In genomic region chr4:16890651-16891050, GRCh38 we compare ENCODE assay signal across 19 cellular contexts. TPM values are rescaled to one million over a fixed set of nuclear protein-coding genes. Genes with fewer than 3 reads are reported as not detected.
DNase-seq lines count a peak whose midpoint lies in the region; ATAC-seq and TF ChIP-seq lines count a peak whose summit lies in the region.
"Had no signal": no experiment of that assay in that cellular context is flagged by ENCODE, and none has a peak within 500 bp of the region (broad histone marks: within the 10 kb centered on the region; RNA-seq: fewer than 3 reads in every experiment).

No MANE protein-coding gene starts in this region.

- intact Hi-C loops in heart left ventricle (cut with DNase I) (loop anchor here in 1 of 10 donors (10.0 kb wide), 1 partner anchor 66 kb away; no protein-coding TSS in a partner anchor), cardiac septum (cut with DNase I) (loop anchor here (5.0 kb wide), 1 partner anchor 33 kb away; no protein-coding TSS in a partner anchor), aorta (cut with DNase I) (no loop called here)

- H3K27ac ChIP-seq in heart left ventricle, result peak overlapping the region in 11 of 12 donors; percentile 15 to 87 (median 79)
- peak overlapping the region; percentile 25 to 74 for H3K27ac ChIP-seq in right atrium auricular region
- H3K27ac ChIP-seq in aorta (ENCODE audit: low read depth in 1 of 2, low read length in 2 of 2), result no peak overlapping the region

- peaks cover 38% of the 10 kb centered on the region for H3K4me1 Mint-ChIP-seq in stimulated activated naive CD8-positive, alpha-beta T cell treated with anti-CD3 and anti-CD28 coated beads, Interleukin-15, amount 100 ng/mL, for 72 hours

- H2AFZ ChIP-seq in Loucy (ENCODE audit: low read length), result no peak overlapping the region

- H3K36me3 ChIP-seq in heart left ventricle (peaks cover 0 to 25% (median 5%) of the 10 kb centered on the region in 9 donors), Loucy (ENCODE audit: insufficient read depth, low read length) (no peaks in the 10 kb centered on the region), right atrium auricular region (peaks cover 8% of the 10 kb centered on the region), BE2C (0 out of 2 replicates have a peak, but pooled peaks cover 6% of the 10 kb centered on the region), aorta (ENCODE audit: control insufficient read depth in 1 of 2, insufficient read depth in 2 of 2, low read length in 1 of 2) (no peaks in the 10 kb centered on the region)
- H3K36me3 ChIP-seq: adrenal gland, left lung, thoracic aorta had no signal

- no peaks in the 10 kb centered on the region for H3F3A ChIP-seq in Loucy (ENCODE audit: low read depth)

- H3K27me3 ChIP-seq in heart left ventricle, result no peaks in the 10 kb centered on the region
- H3K27me3 ChIP-seq in Loucy (ENCODE audit: insufficient read depth, low read length, poor library complexity, severe bottlenecking), result no peaks in the 10 kb centered on the region
- H3K27me3 ChIP-seq in right atrium auricular region, result peaks cover 0 to 3% of the 10 kb centered on the region in 2 donors
- no peaks in the 10 kb centered on the region for H3K27me3 ChIP-seq in BE2C
- no peaks in the 10 kb centered on the region for H3K27me3 ChIP-seq in aorta (ENCODE audit: control insufficient read depth in 1 of 2, insufficient read depth in 2 of 2, low read length in 1 of 2)
- H3K27me3 ChIP-seq: adrenal gland, dorsolateral prefrontal cortex had no signal

- H3K4me1 ChIP-seq in heart left ventricle, result peaks cover 0 to 43% (median 12%) of the 10 kb centered on the region in 12 donors
- H3K4me1 ChIP-seq in Loucy (ENCODE audit: insufficient read depth, low read length, poor library complexity, severe bottlenecking), result peaks cover 5% of the 10 kb centered on the region
- peaks cover 0 to 3% of the 10 kb centered on the region in 2 donors for H3K4me1 ChIP-seq in right atrium auricular region
- H3K4me1 ChIP-seq in BE2C, result peaks cover 2% of the 10 kb centered on the region; the same call in 1 of the 2 replicates
- H3K4me1 ChIP-seq in aorta (ENCODE audit: control insufficient read depth in 1 of 2, insufficient read depth in 2 of 2, low read length in 2 of 2), result no peaks in the 10 kb centered on the region
- H3K4me1 ChIP-seq: adrenal gland had no signal

- H3K9me3 ChIP-seq in heart left ventricle, result no peaks in the 10 kb centered on the region
- no peaks in the 10 kb centered on the region for H3K9me3 ChIP-seq in Loucy (ENCODE audit: insufficient read depth, low read depth, low read length)
- no peaks in the 10 kb centered on the region for H3K9me3 ChIP-seq in right atrium auricular region
- H3K9me3 ChIP-seq in BE2C, result no peaks in the 10 kb centered on the region
- no peaks in the 10 kb centered on the region for H3K9me3 ChIP-seq in aorta (ENCODE audit: control insufficient read depth, low read length)
- H3K9me3 ChIP-seq: adrenal gland, left lung, thoracic aorta had no signal

- no peaks in the 10 kb centered on the region for H3K9me2 ChIP-seq in Loucy (replicated peaks; ENCODE audit: low read depth, low read length)

- H4K20me1 ChIP-seq in Loucy (ENCODE audit: insufficient read depth, low read length, poor library complexity, severe bottlenecking), result no peaks in the 10 kb centered on the region

- ATAC-seq in heart left ventricle (peak in 3 of 4 donors; percentile 24 to 72 (median 31)), aorta (ENCODE audit: low FRiP score) (no peak)
- ATAC-seq in stimulated activated naive CD8-positive, alpha-beta T cell treated with anti-CD3 and anti-CD28 coated beads, Interleukin-15, amount 100 ng/mL, for 72 hours, result peak; percentile 46
- ATAC-seq: left lung had no signal

- 68 to 91% (median 69%) methylated on average over 2 of the region's 2 CpGs for WGBS in heart left ventricle, 4 donors
- 94 to 97% methylated on average over 2 of the region's 2 CpGs for WGBS in aorta, 2 donors

- DNase-seq in heart left ventricle, result no peak
- DNase-seq in cardiac septum (ENCODE audit: low spot score), result no peak
- no peak for DNase-seq in right atrium auricular region (ENCODE audit: low spot score)
- no peak for DNase-seq in stimulated activated naive CD8-positive, alpha-beta T cell treated with anti-CD3 and anti-CD28 coated beads, Interleukin-15, amount 100 ng/mL, for 72 hours
- DNase-seq in cerebellum (ENCODE audit: low spot score), result no peak
- no peak for DNase-seq in BE2C
- no peak for DNase-seq in aorta
- DNase-seq: activated CD4-positive, alpha-beta memory T cell treated with anti-CD3 and anti-CD28 coated beads for 36 hours; activated T-cell treated with anti-CD3 and anti-CD28 coated beads, Interleukin-2, amount 50 U/mL, for 4 hours; adrenal gland; COR-L47; dorsolateral prefrontal cortex; Karpas-422; left lung; NCI-H1092 treated with DMSO at 0.1 percent for 48 hours; NCI-H526; occipital lobe had no signal

- H3K27ac Mint-ChIP-seq in stimulated activated naive CD8-positive, alpha-beta T cell treated with anti-CD3 and anti-CD28 coated beads, Interleukin-15, amount 100 ng/mL, for 72 hours, result no peak overlapping the region
- H3K27ac Mint-ChIP-seq: activated CD4-positive, alpha-beta memory T cell treated with anti-CD3 and anti-CD28 coated beads for 36 hours had no signal

- no peaks in the 10 kb centered on the region for H3K79me2 ChIP-seq in Loucy (ENCODE audit: insufficient read depth, low read length)

- no peak overlapping the region for H3K4me3 Mint-ChIP-seq in stimulated activated naive CD8-positive, alpha-beta T cell treated with anti-CD3 and anti-CD28 coated beads, Interleukin-15, amount 100 ng/mL, for 72 hours
- H3K4me3 Mint-ChIP-seq: activated CD4-positive, alpha-beta memory T cell treated with anti-CD3 and anti-CD28 coated beads for 36 hours; activated T-cell treated with anti-CD3 and anti-CD28 coated beads, Interleukin-2, amount 50 U/mL, for 4 hours had no signal

- no peak for TF ChIP-seq POLR2A in heart left ventricle (IDR thresholded peaks at IDR 0.05)

- TF ChIP-seq CTCF in heart left ventricle (IDR thresholded peaks at IDR 0.05) (no peak), Loucy (conservative IDR thresholded peaks at IDR 0.05; ENCODE audit: low read length) (no peak), right atrium auricular region (IDR thresholded peaks at IDR 0.05) (no peak), BE2C (IDR thresholded peaks at IDR 0.05; ENCODE audit: low read depth, low read length) (no peak)

- no peak overlapping the region for H3K9ac ChIP-seq in Loucy (ENCODE audit: low read depth, low read length, poor library complexity, severe bottlenecking)

- H3K27me3 Mint-ChIP-seq in stimulated activated naive CD8-positive, alpha-beta T cell treated with anti-CD3 and anti-CD28 coated beads, Interleukin-15, amount 100 ng/mL, for 72 hours, result no peaks in the 10 kb centered on the region

- H3K4me3 ChIP-seq in heart left ventricle (no peak overlapping the region), Loucy (ENCODE audit: low read length, poor library complexity, severe bottlenecking) (no peak overlapping the region), right atrium auricular region (no peak overlapping the region), BE2C (ENCODE audit: low read depth, low read length) (no peak overlapping the region), aorta (ENCODE audit: low read length in 2 of 2) (no peak overlapping the region)
- H3K4me3 ChIP-seq: adrenal gland, dorsolateral prefrontal cortex, left lung, thoracic aorta had no signal

- no peaks in the 10 kb centered on the region for H3K9me3 Mint-ChIP-seq in stimulated activated naive CD8-positive, alpha-beta T cell treated with anti-CD3 and anti-CD28 coated beads, Interleukin-15, amount 100 ng/mL, for 72 hours
- H3K9me3 Mint-ChIP-seq: activated CD4-positive, alpha-beta memory T cell treated with anti-CD3 and anti-CD28 coated beads for 36 hours; activated T-cell treated with anti-CD3 and anti-CD28 coated beads, Interleukin-2, amount 50 U/mL, for 4 hours had no signal

- peak overlapping the region; percentile 1 for H3K4me2 ChIP-seq in Loucy (ENCODE audit: low read depth, low read length, poor library complexity, severe bottlenecking)

RNA-seq across cellular contexts. Expression of gene LDB2, which starts 7.8 kb away (rescaled TPM):
- total RNA-seq in heart left ventricle (10 to 100 TPM in 8 of 9 donors, 1 to 10 TPM in 1; 9.5 to 38.7 (median 26.6) TPM), cardiac septum (33.3 TPM), right atrium auricular region (10 to 100 TPM; 35.2 to 64.4 TPM), cerebellum (34.9 TPM), aorta (100 to 1,000 TPM in 1 of 2 donors, 10 to 100 TPM in 1; 91.5 to 128 TPM)
- polyA plus RNA-seq in heart left ventricle (10 to 100 TPM; 16.2 to 23.5 TPM), aorta (10 to 100 TPM; 11.0 to 20.0 TPM)
- 34.9 TPM for polyA plus RNA-seq in BE2C (2012; ENCODE audit: insufficient read depth, insufficient read length, low read depth)
- total RNA-seq: activated CD4-positive, alpha-beta memory T cell treated with anti-CD3 and anti-CD28 coated beads for 36 hours had no signal

Comparison
In these comparisons a context has a peak if more than half of its experiments do, and no peak if none do; other contexts are left out.
1. H3K27ac ChIP-seq: peak in heart left ventricle (11 of 12) and right atrium auricular region (2 of 2); none in aorta (0 of 2).